ENCODE assay signal across 27 cellular contexts in the genomic region with DNA sequence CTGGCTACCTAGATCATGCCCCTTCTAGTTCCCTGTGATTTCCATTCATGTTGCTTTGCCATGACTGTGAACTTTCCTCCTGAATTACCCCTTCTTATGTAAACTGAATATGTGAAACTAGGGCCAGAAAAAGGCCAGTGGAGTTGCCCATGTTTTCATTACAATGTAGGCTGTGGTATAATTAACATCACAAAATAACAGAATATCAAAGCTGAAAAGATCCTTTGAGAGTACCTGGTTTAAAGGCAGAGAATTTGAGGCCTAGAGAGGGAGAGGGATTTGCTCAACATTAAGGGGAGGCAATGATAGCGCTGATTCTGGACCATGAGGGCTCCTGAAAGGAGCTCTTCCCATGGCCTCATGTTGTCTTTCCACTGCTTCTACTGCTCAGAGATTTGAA.
"Had no signal": no experiment of that assay in that cellular context is flagged by ENCODE, and none has a peak within 500 bp of the region (broad histone marks: within the 10 kb centered on the region; RNA-seq: fewer than 3 reads in every experiment).

No MANE protein-coding gene starts in this region.

- H3K4me1 Mint-ChIP-seq: activated T-helper 17 cell treated with anti-CD3 and anti-CD28 coated beads, Interleukin-2, amount 50 U/mL, for 72 hours had no signal

- H3K36me3 ChIP-seq: colonic mucosa had no signal

- H3K27ac ChIP-seq: body of pancreas, colonic mucosa, epithelial cell of prostate, esophagus squamous epithelium had no signal

- H3K27me3 Mint-ChIP-seq: activated CD8-positive, alpha-beta T cell treated with anti-CD3 and anti-CD28 coated beads for 36 hours; activated naive CD8-positive, alpha-beta T cell; activated T-helper 17 cell treated with anti-CD3 and anti-CD28 coated beads, Interleukin-2, amount 50 U/mL, for 72 hours had no signal

- H3K9me3 ChIP-seq: body of pancreas, colonic mucosa, esophagus squamous epithelium had no signal

- H3K4me3 ChIP-seq: body of pancreas, colonic mucosa, esophagus squamous epithelium had no signal

- H3K27ac Mint-ChIP-seq: activated CD8-positive, alpha-beta T cell treated with anti-CD3 and anti-CD28 coated beads for 36 hours; activated naive CD8-positive, alpha-beta T cell; activated T-helper 17 cell treated with anti-CD3 and anti-CD28 coated beads, Interleukin-2, amount 50 U/mL, for 72 hours had no signal

- H3K36me3 Mint-ChIP-seq: activated naive CD8-positive, alpha-beta T cell had no signal

- H3K27me3 ChIP-seq: body of pancreas, colonic mucosa, esophagus squamous epithelium had no signal

- FAIRE-seq: endometrium, endothelial cell of umbilical vein, frontal cortex had no signal

- ATAC-seq: activated CD8-positive, alpha-beta T cell treated with anti-CD3 and anti-CD28 coated beads for 36 hours; activated T-cell treated with anti-CD3 and anti-CD28 coated beads, Interleukin-2, amount 50 U/mL, for 4 hours; activated T-helper 17 cell treated with anti-CD3 and anti-CD28 coated beads, Interleukin-2, amount 50 U/mL, for 72 hours; body of pancreas had no signal

- H3K9me3 Mint-ChIP-seq: activated CD8-positive, alpha-beta T cell treated with anti-CD3 and anti-CD28 coated beads for 36 hours; activated T-cell treated with anti-CD3 and anti-CD28 coated beads, Interleukin-2, amount 50 U/mL, for 4 hours; activated T-helper 17 cell treated with anti-CD3 and anti-CD28 coated beads, Interleukin-2, amount 50 U/mL, for 72 hours had no signal

- H3K4me3 Mint-ChIP-seq: activated CD8-positive, alpha-beta T cell treated with anti-CD3 and anti-CD28 coated beads for 36 hours; activated naive CD8-positive, alpha-beta T cell; activated T-cell treated with anti-CD3 and anti-CD28 coated beads, Interleukin-2, amount 50 U/mL, for 4 hours; activated T-helper 17 cell treated with anti-CD3 and anti-CD28 coated beads, Interleukin-2, amount 50 U/mL, for 72 hours had no signal

- H3K4me1 ChIP-seq: body of pancreas, colonic mucosa, esophagus squamous epithelium had no signal

- DNase-seq: activated CD4-positive, alpha-beta T cell treated with anti-CD3 and anti-CD28 coated beads for 1 hour; activated CD4-positive, alpha-beta T cell treated with anti-CD3 and anti-CD28 coated beads for 48 hours; activated CD4-positive, alpha-beta T cell treated with anti-CD3 and anti-CD28 coated beads, Interleukin-2, amount 50 U/mL, for 1 hour; activated CD4-positive, alpha-beta T cell treated with anti-CD3 and anti-CD28 coated beads, Interleukin-2, amount 50 U/mL, for 48 hours; activated CD8-positive, alpha-beta memory T cell treated with anti-CD3 and anti-CD28 coated beads for 24 hours; activated CD8-positive, alpha-beta T cell treated with anti-CD3 and anti-CD28 coated beads for 36 hours; activated effector memory CD4-positive, alpha-beta T cell treated with Interleukin-2 at 50 U/mL for 16 hours; activated gamma-delta T cell treated with Interleukin-2 at 50 U/mL for 16 hours; activated naive CD4-positive, alpha-beta T cell treated with anti-CD3 and anti-CD28 coated beads, Interleukin-2, amount 50 U/mL, for 16 hours; activated naive CD4-positive, alpha-beta T cell treated with Interleukin-2 at 50 U/mL for 16 hours; activated T-cell treated with anti-CD3 and anti-CD28 coated beads, Interleukin-2, amount 50 U/mL, for 4 hours; amniotic stem cell; anterior cingulate cortex; body of pancreas; central memory CD4-positive, alpha-beta T cell; cerebellar nuclear complex; colonic mucosa; effector CD8-positive, alpha-beta T cell; esophagus squamous epithelium; head of caudate nucleus; T-helper 2 cell had no signal
